ENCODE assay signal across 20 cellular contexts in the genomic region with DNA sequence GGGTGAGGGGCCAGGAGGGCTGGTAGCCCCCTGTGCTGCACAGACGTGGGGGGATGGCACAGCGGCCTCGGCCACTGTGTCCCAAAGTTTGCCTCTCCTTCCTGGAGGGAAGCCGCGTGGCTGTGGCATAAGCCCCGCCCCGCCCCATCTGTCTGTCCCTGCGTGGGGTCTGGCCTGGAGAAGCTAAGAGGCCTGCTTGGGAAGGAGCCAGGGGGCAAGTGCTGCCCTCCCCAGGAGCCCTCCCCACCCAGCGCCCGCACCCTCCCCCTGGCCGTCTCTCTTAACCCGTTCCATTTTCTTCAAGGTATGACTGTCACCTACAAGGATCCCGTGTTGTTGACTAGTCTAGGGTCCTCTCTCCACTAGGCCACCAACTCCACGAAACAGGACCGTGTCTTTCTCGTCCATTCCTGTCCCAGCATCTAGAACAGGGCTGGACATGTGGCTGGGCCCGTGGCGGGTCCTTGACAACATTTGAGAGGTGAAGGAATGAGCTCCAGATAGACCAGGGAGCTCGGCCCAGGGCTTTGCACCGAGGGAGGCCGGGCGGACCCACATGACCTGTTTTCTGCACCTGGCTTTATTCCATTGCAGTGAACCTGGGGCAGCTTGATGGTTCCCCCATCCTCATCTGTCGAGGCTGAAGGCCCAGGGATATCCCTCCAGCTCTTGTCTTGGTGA.
DNase-seq lines count a peak whose midpoint lies in the region; ATAC-seq and TF ChIP-seq lines count a peak whose summit lies in the region.
"Had no signal": no experiment of that assay in that cellular context is flagged by ENCODE, and none has a peak within 500 bp of the region (broad histone marks: within the 10 kb centered on the region; RNA-seq: fewer than 3 reads in every experiment).

No MANE protein-coding gene starts in this region.

- H3K9me3 ChIP-seq in suprapubic skin: no peaks in the 10 kb centered on the region

- peak; percentile 3 for DNase-seq in activated naive CD4-positive, alpha-beta T cell treated with anti-CD3 and anti-CD28 coated beads, Interleukin-2, amount 10 ng/mL, durations not matched to agents 7 days and 5 days
- no peak for DNase-seq in activated naive CD4-positive, alpha-beta T cell treated with Interleukin-2 at 50 U/mL for 16 hours
- DNase-seq in NCI-H524 treated with DMSO at 0.1 percent for 48 hours (lab: John Stamatoyannopoulos, UW): peak; percentile 34
- DNase-seq in left lobe of liver (ENCODE audit: low spot score): peak; percentile 40
- peak; percentile 40 to 69 for DNase-seq in suprapubic skin (ENCODE audit: low spot score in 2 of 2)
- DNase-seq in NCI-H2196 treated with DMSO at 0.1 percent for 48 hours (lab: John Stamatoyannopoulos, UW; ENCODE audit: unreplicated experiment): no peak
- no peak for DNase-seq in DMS79 (lab: John Stamatoyannopoulos, UW)
- DNase-seq in EL: no peak
- DNase-seq: activated CD4-positive, alpha-beta T cell treated with anti-CD3 and anti-CD28 coated beads, Interleukin-2, amount 50 U/mL, for 1 hour; effector memory CD8-positive, alpha-beta T cell; GOT3; NCI-H1092; NCI-H2029 treated with DMSO at 0.1 percent for 48 hours had no signal

- H3K27ac ChIP-seq in suprapubic skin: no peak overlapping the region
- H3K27ac ChIP-seq: BLaER1 treated with 17β-estradiol and CSF1 and Interleukin-3, amounts not matched to agents 10 nM and 100 nM; esophagus muscularis mucosa; parathyroid adenoma had no signal

- H3K36me3 ChIP-seq in suprapubic skin: no peaks in the 10 kb centered on the region
- H3K36me3 ChIP-seq: BLaER1 treated with 17β-estradiol and CSF1 and Interleukin-3, amounts not matched to agents 10 nM and 100 nM; esophagus muscularis mucosa had no signal

- H3K27ac Mint-ChIP-seq in activated naive CD4-positive, alpha-beta T cell treated with anti-CD3 and anti-CD28 coated beads, Interleukin-2, amount 10 ng/mL, durations not matched to agents 7 days and 5 days: no peak overlapping the region
- H3K27ac Mint-ChIP-seq: activated naive CD4-positive, alpha-beta T cell treated with anti-CD3 and anti-CD28 coated beads, Interleukin-2, amount 50 U/mL, for 24 hours; effector memory CD8-positive, alpha-beta T cell; T-helper 1 cell treated with Interleukin-12 subunit alpha and Interleukin-12 subunit beta and Interleukin-4 antibody, amounts not matched to agents 30 μg/mL and 1 μg/mL, for 36 hours had no signal

- no peak overlapping the region for H3K4me3 ChIP-seq in suprapubic skin
- H3K4me3 ChIP-seq: BLaER1 treated with 17β-estradiol and CSF1 and Interleukin-3, amounts not matched to agents 10 nM and 100 nM; esophagus muscularis mucosa had no signal

- TF ChIP-seq POLR2A in suprapubic skin (IDR thresholded peaks at IDR 0.05): no peak

- H3K27me3 ChIP-seq in suprapubic skin: no peaks in the 10 kb centered on the region
- H3K27me3 ChIP-seq: BLaER1 treated with 17β-estradiol and CSF1 and Interleukin-3, amounts not matched to agents 10 nM and 100 nM; esophagus muscularis mucosa had no signal

- no peaks in the 10 kb centered on the region for H3K4me1 Mint-ChIP-seq in activated naive CD4-positive, alpha-beta T cell treated with anti-CD3 and anti-CD28 coated beads, Interleukin-2, amount 10 ng/mL, durations not matched to agents 7 days and 5 days
- H3K4me1 Mint-ChIP-seq: activated naive CD4-positive, alpha-beta T cell treated with anti-CD3 and anti-CD28 coated beads, Interleukin-2, amount 50 U/mL, for 24 hours; naive thymus-derived CD4-positive, alpha-beta T cell had no signal

- no peak for ATAC-seq in left lobe of liver
- ATAC-seq: effector memory CD8-positive, alpha-beta T cell; naive thymus-derived CD4-positive, alpha-beta T cell had no signal

- WGBS in suprapubic skin: 86% methylated on average over 19 of the region's 23 CpGs

- H3K9me3 Mint-ChIP-seq in activated naive CD4-positive, alpha-beta T cell treated with anti-CD3 and anti-CD28 coated beads, Interleukin-2, amount 10 ng/mL, durations not matched to agents 7 days and 5 days: peaks cover 4% of the 10 kb centered on the region
- H3K9me3 Mint-ChIP-seq: memory B cell; T-helper 1 cell treated with Interleukin-12 subunit alpha and Interleukin-12 subunit beta and Interleukin-4 antibody, amounts not matched to agents 30 μg/mL and 1 μg/mL, for 36 hours had no signal

- peaks cover 4% of the 10 kb centered on the region for H3K27me3 Mint-ChIP-seq in activated naive CD4-positive, alpha-beta T cell treated with anti-CD3 and anti-CD28 coated beads, Interleukin-2, amount 10 ng/mL, durations not matched to agents 7 days and 5 days
- H3K27me3 Mint-ChIP-seq: activated naive CD4-positive, alpha-beta T cell treated with anti-CD3 and anti-CD28 coated beads, Interleukin-2, amount 50 U/mL, for 24 hours; effector memory CD8-positive, alpha-beta T cell; memory B cell; naive thymus-derived CD4-positive, alpha-beta T cell had no signal

- TF ChIP-seq CTCF in suprapubic skin (IDR thresholded peaks at IDR 0.05): no peak

- no peaks in the 10 kb centered on the region for H3K36me3 Mint-ChIP-seq in activated naive CD4-positive, alpha-beta T cell treated with anti-CD3 and anti-CD28 coated beads, Interleukin-2, amount 10 ng/mL, durations not matched to agents 7 days and 5 days

- no peaks in the 10 kb centered on the region for H3K4me1 ChIP-seq in suprapubic skin
- H3K4me1 ChIP-seq: BLaER1 treated with 17β-estradiol and CSF1 and Interleukin-3, amounts not matched to agents 10 nM and 100 nM; esophagus muscularis mucosa; parathyroid adenoma had no signal

- no peak overlapping the region for H3K4me3 Mint-ChIP-seq in activated naive CD4-positive, alpha-beta T cell treated with anti-CD3 and anti-CD28 coated beads, Interleukin-2, amount 10 ng/mL, durations not matched to agents 7 days and 5 days
- H3K4me3 Mint-ChIP-seq: activated naive CD4-positive, alpha-beta T cell treated with anti-CD3 and anti-CD28 coated beads, Interleukin-2, amount 50 U/mL, for 24 hours; effector memory CD8-positive, alpha-beta T cell; memory B cell; naive thymus-derived CD4-positive, alpha-beta T cell; T-helper 1 cell treated with Interleukin-12 subunit alpha and Interleukin-12 subunit beta and Interleukin-4 antibody, amounts not matched to agents 30 μg/mL and 1 μg/mL, for 36 hours had no signal

- no peak for TF ChIP-seq EP300 in suprapubic skin (IDR thresholded peaks at IDR 0.05)

- CTCF ChIA-PET in activated naive CD4-positive, alpha-beta T cell treated with anti-CD3 and anti-CD28 coated beads, Interleukin-2, amount 10 ng/mL, durations not matched to agents 7 days and 5 days (lab: Charles Lee): interaction anchor here (1.2 kb wide), 1 partner anchor 23 kb away, joined by 4 read pairs; no protein-coding TSS in a partner anchor

Comparison
In these comparisons a context has a peak if more than half of its experiments do, and no peak if none do; other contexts are left out.
1. DNase-seq: peak in activated naive CD4-positive, alpha-beta T cell treated with anti-CD3 and anti-CD28 coated beads, Interleukin-2, amount 10 ng/mL, durations not matched to agents 7 days and 5 days (single experiment), NCI-H524 treated with DMSO at 0.1 percent for 48 hours (single experiment), left lobe of liver (single experiment) and suprapubic skin (2 of 2); none in activated naive CD4-positive, alpha-beta T cell treated with Interleukin-2 at 50 U/mL for 16 hours (single experiment), NCI-H2196 treated with DMSO at 0.1 percent for 48 hours (single experiment), DMS79 (single experiment) and EL (single experiment).